Comparison of ENCODE assay signal across 16 cellular contexts in the genomic region with DNA sequence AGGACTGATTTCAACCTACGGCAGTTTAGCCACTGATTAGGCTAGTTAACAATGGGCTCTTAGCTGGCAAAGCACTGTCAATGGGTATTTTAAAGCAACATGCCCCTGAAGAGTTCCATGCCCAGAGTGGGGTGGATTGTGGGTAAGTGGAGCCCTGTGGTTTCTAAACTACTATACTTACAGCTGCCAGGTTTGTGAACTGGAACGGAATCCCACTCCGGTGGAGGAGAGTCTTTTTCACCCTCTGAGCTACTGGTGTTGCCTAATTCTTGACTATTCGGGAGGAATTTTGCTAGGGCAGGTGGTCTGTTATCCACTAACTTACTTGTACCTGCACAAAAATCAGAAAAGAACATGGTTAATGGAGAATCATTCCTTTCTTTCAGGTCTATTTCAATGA.
"Had no signal": no experiment of that assay in that cellular context is flagged by ENCODE, and none has a peak within 500 bp of the region (broad histone marks: within the 10 kb centered on the region; RNA-seq: fewer than 3 reads in every experiment).

No MANE protein-coding gene starts in this region.

- H3K27ac ChIP-seq: brain microvascular endothelial cell, testis had no signal

- H3K4me3 ChIP-seq: testis had no signal

- H3K4me1 ChIP-seq: testis had no signal

- H3K27me3 ChIP-seq: brain microvascular endothelial cell, testis had no signal

- DNase-seq: activated CD4-positive, alpha-beta T cell treated with anti-CD3 and anti-CD28 coated beads, Interleukin-2, amount 50 U/mL, for 4 hours; activated CD4-positive, CD25-positive, alpha-beta regulatory T cell treated with anti-CD3 and anti-CD28 coated beads, Interleukin-2, amount 50 U/mL, for 72 hours; activated CD8-positive, alpha-beta memory T cell treated with anti-CD3 and anti-CD28 coated beads, Interleukin-2, amount 50 U/mL, for 4 hours; activated gamma-delta T cell treated with Interleukin-2 at 50 U/mL for 16 hours; activated naive CD8-positive, alpha-beta T cell treated with anti-CD3 and anti-CD28 coated beads for 36 hours; activated T-cell treated with anti-CD3 and anti-CD28 coated beads, Interleukin-2, amount 50 U/mL, for 72 hours; brain microvascular endothelial cell; cerebellar nuclear complex; effector memory CD8-positive, alpha-beta T cell; erythroblast; mesenchymal stem cell; nephron progenitor cell; stimulated activated CD4-positive, alpha-beta T cell treated with anti-CD3 and anti-CD28 coated beads, Interleukin-15, amount 100 ng/mL, for 24 hours; stimulated activated CD4-positive, alpha-beta T cell treated with anti-CD3 and anti-CD28 coated beads, Interleukin-4, amount 100 ng/mL, for 4 hours; stimulated activated naive CD8-positive, alpha-beta T cell treated with anti-CD3 and anti-CD28 coated beads, Interleukin-15, amount 100 ng/mL, for 72 hours had no signal

- ATAC-seq: activated T-cell treated with anti-CD3 and anti-CD28 coated beads, Interleukin-2, amount 50 U/mL, for 72 hours; effector memory CD8-positive, alpha-beta T cell; stimulated activated naive CD8-positive, alpha-beta T cell treated with anti-CD3 and anti-CD28 coated beads, Interleukin-15, amount 100 ng/mL, for 72 hours had no signal

- H3K9me3 ChIP-seq: testis had no signal
